Comparison of ENCODE assay signal across 1 cellular context in genomic region chr1:151443846-151444790, GRCh38.
TF ChIP-seq lines count a peak whose summit lies in the region.

No MANE protein-coding gene starts in this region.

TF ChIP-seq in K562, 482 proteins besides CTCF, POLR2A, EP300 and RAD21:
- TF ChIP-seq ATF3 (IDR thresholded peaks at IDR 0.05) (peak; percentile 63), ATF3 (CRISPR knock-in tag; conservative IDR thresholded peaks at IDR 0.05) (no peak), C11orf30 (IDR thresholded peaks at IDR 0.05; ENCODE audit: low read depth) (peak; percentile 44; the same call in 1 of the 2 replicates), POLR2AphosphoS2 (IDR thresholded peaks at IDR 0.05; ENCODE audit: low read length) (no peak), FOSL1 (tag; conservative IDR thresholded peaks at IDR 0.05) (peak; percentile 63; the same call in 1 of the 2 replicates), CC2D1A (IDR thresholded peaks at IDR 0.05) (0 out of 2 replicates have a peak, but pooled peaks have one; percentile 13), JUND (IDR thresholded peaks at IDR 0.05; ENCODE audit: borderline replicate concordance, low read depth, low read length) (peak; percentile 35; the same call in 1 of the 2 replicates), JUND (tag; IDR thresholded peaks at IDR 0.05; ENCODE audit: borderline replicate concordance, low read depth, low read length) (peak; percentile 29; the same call in 1 of the 3 replicates), SMC3 (conservative IDR thresholded peaks at IDR 0.05; ENCODE audit: insufficient read depth, low read depth, low read length) (peak; percentile 52; the same call in 1 of the 2 replicates), ARID2 (IDR thresholded peaks at IDR 0.05) (peak; percentile 57; the same call in 1 of the 2 replicates), MAFG (tag; conservative IDR thresholded peaks at IDR 0.05) (peak; percentile 63), NONO (IDR thresholded peaks at IDR 0.05; ENCODE audit: low read depth in 2 of 2, low read length in 1 of 2) (no peak), NFE2 (IDR thresholded peaks at IDR 0.05; ENCODE audit: low read depth) (peak; percentile 86), DEAF1 (CRISPR knock-in tag; IDR thresholded peaks at IDR 0.05) (peak; percentile 69; the same call in 1 of the 2 replicates), DLX4 (CRISPR knock-in tag; IDR thresholded peaks at IDR 0.05) (no peak)
